In genomic region chr5:172283862-172284274, GRCh38 we compare ENCODE assay signal across 8 cellular contexts. TPM values are rescaled to one million over a fixed set of nuclear protein-coding genes. Genes with fewer than 3 reads are reported as not detected.
A peak's percentile ranks its signal among the peaks of the same experiment; 100 is the strongest.
DNase-seq lines count a peak whose midpoint lies in the region; ATAC-seq, FAIRE-seq and TF ChIP-seq lines count a peak whose summit lies in the region.

No MANE protein-coding gene starts in this region.

- peak; percentile 79 for ATAC-seq in HG02840 (IDR thresholded peaks at IDR 0.05; ENCODE audit: low FRiP score, unreplicated experiment)
- ATAC-seq in activated B cell treated with CpG ODN at 0.5 μM for 24 hours (ENCODE audit: low read depth), result peak; percentile 89
- ATAC-seq in central memory CD8-positive, alpha-beta T cell (replicated peaks; ENCODE audit: extremely low read depth, poor library complexity, severe bottlenecking), result peak; percentile 80

- FAIRE-seq in kidney (lab: Jason Lieb, UNC), result no peak

- H3K36me3 Mint-ChIP-seq in activated B cell treated with CpG ODN at 0.5 μM for 24 hours (ENCODE audit: low read depth), result peaks cover 1% of the 10 kb centered on the region
- peaks cover 6% of the 10 kb centered on the region for H3K36me3 Mint-ChIP-seq in central memory CD8-positive, alpha-beta T cell (ENCODE audit: insufficient read depth)

- POLR2A ChIA-PET in activated B cell treated with CpG ODN at 0.5 μM for 24 hours (lab: Charles Lee), result interaction anchor here (0.5 to 1.8 kb wide), 5 partner anchors 96 to 316 kb away, joined by 3 to 9 read pairs (median 7); partner anchors contain the start of genes FBXW11 and STK10

- peak overlapping the region; percentile 74 for H3K4me3 ChIP-seq in kidney (ENCODE audit: low read length in 2 of 2)

- CTCF ChIA-PET in activated B cell treated with CpG ODN at 0.5 μM for 24 hours (lab: Charles Lee), result interaction anchor here (2.4 to 2.7 kb wide), 2 partner anchors 98 to 176 kb away, joined by 9 to 15 read pairs; no protein-coding TSS in a partner anchor

- intact Hi-C loops in activated B cell treated with CpG ODN at 0.5 μM for 24 hours (cut with micrococcal nuclease), result loop anchor here (1.0 to 5.0 kb wide), 9 partner anchors 9 to 897 kb away; partner anchors contain the start of genes FBXW11, NPM1, RPL26L1 and SH3PXD2B
- intact Hi-C loops in kidney (cut with DNase I), result no loop called here

- peak overlapping the region; percentile 56 for H3K27ac Mint-ChIP-seq in activated B cell treated with CpG ODN at 0.5 μM for 24 hours
- peak overlapping the region; percentile 62 for H3K27ac Mint-ChIP-seq in central memory CD8-positive, alpha-beta T cell (ENCODE audit: low read depth)

- no peaks in the 10 kb centered on the region for H3K9me3 ChIP-seq in kidney (ENCODE audit: control insufficient read depth in 1 of 2, low read length in 2 of 2)

- peak; percentile 67 for DNase-seq in NK-92 treated with Interleukin-12 subunit alpha and Interleukin-12 subunit beta, amount 100 ng/mL, for 24 hours (lab: John Stamatoyannopoulos, UW)
- DNase-seq in NK-92 (lab: John Stamatoyannopoulos, UW; ENCODE audit: unreplicated experiment) (no peak), NCI-H1694 (lab: John Stamatoyannopoulos, UW) (peak; percentile 8), activated B cell treated with CpG ODN at 0.5 μM for 24 hours (peak; percentile 90), kidney (peak; percentile 94)
- peak in 1 of 2 donors; percentile 57 for DNase-seq in central memory CD8-positive, alpha-beta T cell (ENCODE audit: low spot score in 2 of 2)
- DNase-seq in stimulated activated CD4-positive, alpha-beta T cell treated with anti-CD3 and anti-CD28 coated beads, Interleukin-1b, Interleukin-23, amount 100 ng/mL, for 1 hour (ENCODE audit: low read depth in 2 of 2), result peak; percentile 37 to 66

- peaks cover 3 to 7% of the 10 kb centered on the region in 2 donors for H3K4me1 ChIP-seq in kidney (ENCODE audit: control insufficient read depth in 1 of 2, insufficient read depth in 1 of 2, low read depth in 1 of 2, low read length in 2 of 2)

- peak overlapping the region in 1 of 2 donors; percentile 32 for H3K27ac ChIP-seq in kidney (ENCODE audit: low read depth in 2 of 2, low read length in 2 of 2)

- H3K9me3 Mint-ChIP-seq in activated B cell treated with CpG ODN at 0.5 μM for 24 hours, result no peaks in the 10 kb centered on the region
- no peaks in the 10 kb centered on the region for H3K9me3 Mint-ChIP-seq in central memory CD8-positive, alpha-beta T cell

- peaks cover 23% of the 10 kb centered on the region for H3K4me1 Mint-ChIP-seq in activated B cell treated with CpG ODN at 0.5 μM for 24 hours
- peaks cover 16% of the 10 kb centered on the region for H3K4me1 Mint-ChIP-seq in central memory CD8-positive, alpha-beta T cell

- H3K4me3 Mint-ChIP-seq in activated B cell treated with CpG ODN at 0.5 μM for 24 hours, result peak overlapping the region; percentile 90
- H3K4me3 Mint-ChIP-seq in central memory CD8-positive, alpha-beta T cell, result peak overlapping the region; percentile 83

- TF ChIP-seq CTCF in activated B cell treated with CpG ODN at 0.5 μM for 24 hours (IDR thresholded peaks at IDR 0.05) (no peak), kidney (IDR thresholded peaks at IDR 0.05; ENCODE audit: borderline replicate concordance, extremely low read depth, insufficient read depth) (no peak)

- peak overlapping the region in 1 of 2 donors; percentile 51 for H3K9ac ChIP-seq in kidney (ENCODE audit: low read length in 2 of 2)

- H3K27me3 Mint-ChIP-seq in activated B cell treated with CpG ODN at 0.5 μM for 24 hours, result no peaks in the 10 kb centered on the region
- no peaks in the 10 kb centered on the region for H3K27me3 Mint-ChIP-seq in central memory CD8-positive, alpha-beta T cell

- no peaks in the 10 kb centered on the region for H3K36me3 ChIP-seq in kidney (ENCODE audit: control insufficient read depth in 1 of 2, insufficient read depth in 2 of 2, low read length in 2 of 2)

RNA-seq across cellular contexts. Expression of gene UBTD2, which starts 0.3 kb away (rescaled TPM):
- 8.5 and 9.0 TPM in 2 replicates for total RNA-seq in activated B cell treated with CpG ODN at 0.5 μM for 24 hours
- total RNA-seq in kidney, result 17.8 TPM
- 12.9 TPM for polyA plus RNA-seq in kidney (ENCODE audit: insufficient read depth, low read depth, low replicate concordance)
